In the genomic region with DNA sequence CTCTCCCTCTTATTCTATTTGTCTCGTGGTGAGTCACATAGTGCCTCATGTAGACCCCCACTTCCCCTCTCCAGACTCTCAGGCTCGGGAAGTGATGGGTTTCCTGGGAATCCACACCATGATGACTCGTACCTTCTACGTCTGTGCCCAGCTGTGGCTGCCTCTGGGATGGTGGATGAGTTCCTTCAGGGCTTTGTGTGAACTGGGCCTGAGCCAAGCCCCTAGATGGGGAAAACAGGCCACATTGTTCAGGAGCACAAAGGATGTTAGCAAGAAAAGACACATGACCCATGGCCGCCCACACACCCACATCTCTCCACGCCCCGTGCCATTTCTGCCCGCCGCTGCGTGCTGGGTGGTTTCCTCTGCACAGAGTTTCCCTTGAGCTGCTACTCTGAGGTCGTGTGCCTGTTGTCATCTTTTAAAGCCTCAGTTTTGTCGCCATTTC, we compare ENCODE assay signal across 9 cellular contexts. TPM values are rescaled to one million over a fixed set of nuclear protein-coding genes. Genes with fewer than 3 reads are reported as not detected.
DNase-seq lines count a peak whose midpoint lies in the region; ATAC-seq and TF ChIP-seq lines count a peak whose summit lies in the region.
"Had no signal": no experiment of that assay in that cellular context is flagged by ENCODE, and none has a peak within 500 bp of the region (broad histone marks: within the 10 kb centered on the region; RNA-seq: fewer than 3 reads in every experiment).

No MANE protein-coding gene starts in this region.

- H3K27me3 ChIP-seq in gastrocnemius medialis, result no peaks in the 10 kb centered on the region
- H3K27me3 ChIP-seq: pancreas had no signal

- TF ChIP-seq POLR2A in gastrocnemius medialis (IDR thresholded peaks at IDR 0.05), result no peak

- H3K27ac ChIP-seq in OCI-LY7 (ENCODE audit: low read depth, low read length, poor library complexity, severe bottlenecking), result no peak overlapping the region
- peak overlapping the region; percentile 53 to 76 (median 62) for H3K27ac ChIP-seq in gastrocnemius medialis

- H3K4me2 ChIP-seq in OCI-LY7 (ENCODE audit: low read length), result peak overlapping the region; percentile 92

- DNase-seq in AG09319 (ENCODE audit: extremely low read depth, low read depth), result peak; percentile 38
- no peak for DNase-seq in OCI-LY7 (ENCODE audit: low spot score)
- DNase-seq in activated naive CD4-positive, alpha-beta T cell (lab: John Stamatoyannopoulos, UW), result peak in 3 of 4 experiments; percentile 28 to 57 (median 32)
- peak; percentile 92 for DNase-seq in glomerular endothelial cell (ENCODE audit: extremely low read depth, low read depth, low spot score)
- DNase-seq in gastrocnemius medialis, result no peak
- DNase-seq in KG1 (lab: John Stamatoyannopoulos, UW), result no peak
- no peak for DNase-seq in NCI-H446 treated with DMSO at 0.1 percent for 48 hours (lab: John Stamatoyannopoulos, UW)

- intact Hi-C loops in OCI-LY7 (cut with micrococcal nuclease; ENCODE audit: unreplicated experiment) (no loop called here), gastrocnemius medialis (cut with DNase I; ENCODE audit: low total_unique reads) (no loop called here)

- H3K9me2 ChIP-seq in OCI-LY7 (ENCODE audit: insufficient read depth, low read length), result no peaks in the 10 kb centered on the region

- no peak for TF ChIP-seq CTCF in AG09319 (IDR thresholded peaks at IDR 0.05; ENCODE audit: low read depth, low read length)
- no peak for TF ChIP-seq CTCF in OCI-LY7 (conservative IDR thresholded peaks at IDR 0.05; ENCODE audit: low read length)
- TF ChIP-seq CTCF in gastrocnemius medialis (IDR thresholded peaks at IDR 0.05 in 4 of 5, conservative IDR thresholded peaks at IDR 0.05 in 1 of 5), result no peak

- POLR2A ChIA-PET in OCI-LY7 (lab: Charles Lee), result no interaction called here

- H3K4me1 ChIP-seq in OCI-LY7 (ENCODE audit: insufficient read depth, low read length, poor library complexity, severe bottlenecking), result peaks cover 78% of the 10 kb centered on the region
- H3K4me1 ChIP-seq in gastrocnemius medialis, result no peaks in the 10 kb centered on the region

- no TSS peak for BruUV-seq in OCI-LY7 (replicated peaks; lab: Mats Ljungman, UMichigan)

- H2AFZ ChIP-seq in OCI-LY7 (ENCODE audit: low read length), result no peak overlapping the region

- H3K4me3 ChIP-seq in OCI-LY7 (ENCODE audit: low read depth, low read length, poor library complexity, severe bottlenecking), result no peak overlapping the region
- no peak overlapping the region for H3K4me3 ChIP-seq in gastrocnemius medialis
- H3K4me3 ChIP-seq: pancreas had no signal

- in situ Hi-C loops in gastrocnemius medialis (cut with MboI; ENCODE audit: low sequenced_read_pairs in 4 of 4), result no loop called here

- H3K9me3 ChIP-seq in OCI-LY7 (ENCODE audit: low read length) (no peaks in the 10 kb centered on the region), gastrocnemius medialis (no peaks in the 10 kb centered on the region)
- H3K9me3 ChIP-seq: pancreas had no signal

- ATAC-seq in GM21576 (IDR thresholded peaks at IDR 0.05; ENCODE audit: unreplicated experiment), result peak; percentile 54
- peak; percentile 66 to 67 for ATAC-seq in gastrocnemius medialis

- H4K20me1 ChIP-seq in OCI-LY7 (ENCODE audit: insufficient read depth, low read length), result peaks cover 3% of the 10 kb centered on the region; the same call in 1 of the 2 replicates

- peaks cover 81% of the 10 kb centered on the region for H3K36me3 ChIP-seq in OCI-LY7 (ENCODE audit: insufficient read depth, low read length)
- H3K36me3 ChIP-seq in gastrocnemius medialis, result no peaks in the 10 kb centered on the region
- H3K36me3 ChIP-seq: pancreas had no signal

- peaks cover 34% of the 10 kb centered on the region; the same call in 1 of the 2 replicates for H3K79me2 ChIP-seq in OCI-LY7 (ENCODE audit: insufficient read depth, low read depth, low read length)

- CTCF ChIA-PET in OCI-LY7 (lab: Charles Lee; ENCODE audit: unreplicated experiment), result no interaction called here

RNA-seq across cellular contexts. Expression of a gene that starts 10.5 kb away (rescaled TPM):
- 345 and 502 TPM in 2 replicates for total RNA-seq in OCI-LY7 (2014; rRNA removed; shearing (Covaris generic))
- total RNA-seq in OCI-LY7 (2022), result 244 and 310 TPM in 2 replicates
- total RNA-seq in glomerular endothelial cell, result 11.2 and 36.5 TPM in 2 replicates
- total RNA-seq in gastrocnemius medialis, result 1 to 10 TPM; 1.2 to 9.2 (median 1.6) TPM

RNA-seq across cellular contexts. Expression of a gene that starts 28.2 kb away (rescaled TPM):
- total RNA-seq in OCI-LY7 (2014; rRNA removed; shearing (Covaris generic)), result 55.9 and 66.6 TPM in 2 replicates
- 41.7 and 43.1 TPM in 2 replicates for total RNA-seq in OCI-LY7 (2022)
- 61.5 and 65.4 TPM in 2 replicates for total RNA-seq in glomerular endothelial cell
- total RNA-seq in gastrocnemius medialis, result 10 to 100 TPM; 16.1 to 19.2 (median 17.3) TPM

Comparison
In these comparisons a context has a peak if more than half of its experiments do, and no peak if none do; other contexts are left out.
1. DNase-seq: peak in AG09319 (single experiment), activated naive CD4-positive, alpha-beta T cell (3 of 4) and glomerular endothelial cell (single experiment); none in OCI-LY7 (single experiment), gastrocnemius medialis (0 of 2), KG1 (single experiment) and NCI-H446 treated with DMSO at 0.1 percent for 48 hours (single experiment).